In genomic region chr15:65101418-65101890, GRCh38 we compare ENCODE assay signal across 9 cellular contexts. TPM values are rescaled to one million over a fixed set of nuclear protein-coding genes. Genes with fewer than 3 reads are reported as not detected.
DNase-seq lines count a peak whose midpoint lies in the region; ATAC-seq and TF ChIP-seq lines count a peak whose summit lies in the region.
"Had no signal": no experiment of that assay in that cellular context is flagged by ENCODE, and none has a peak within 500 bp of the region (broad histone marks: within the 10 kb centered on the region; RNA-seq: fewer than 3 reads in every experiment).

No MANE protein-coding gene starts in this region.

- H3K27me3 ChIP-seq in dorsolateral prefrontal cortex (no peaks in the 10 kb centered on the region), left lung (no peaks in the 10 kb centered on the region)

- H3K4me3 ChIP-seq in dorsolateral prefrontal cortex = peak overlapping the region in 3 of 59 donors; percentile 8 to 37 (median 16)
- no peak overlapping the region for H3K4me3 ChIP-seq in left lung

- DNase-seq in COLO668 (lab: John Stamatoyannopoulos, UW; ENCODE audit: unreplicated experiment) (peak; percentile 26), HT1080 (ENCODE audit: low read depth) (peak; percentile 40), dorsolateral prefrontal cortex (peak in 9 of 10 donors; percentile 44 to 81 (median 68)), left lung (peak in 1 of 2 donors; percentile 63), GF-D8 (lab: John Stamatoyannopoulos, UW) (no peak)
- DNase-seq in stimulated activated CD8-positive, alpha-beta memory T cell treated with anti-CD3 and anti-CD28 coated beads, Interleukin-12 subunit alpha, Interleukin-12 subunit beta, amount 100 ng/mL, for 24 hours (ENCODE audit: extremely low read depth) = peak; percentile 7

- H3K4me1 ChIP-seq in left lung = no peaks in the 10 kb centered on the region

- no peaks in the 10 kb centered on the region for H3K9me3 ChIP-seq in left lung

- ATAC-seq in left lung (peak; percentile 91), HG02973 (IDR thresholded peaks at IDR 0.05; ENCODE audit: unreplicated experiment) (no peak)

- H3K27ac ChIP-seq in VCaP (no peak overlapping the region), dorsolateral prefrontal cortex (peak overlapping the region in 2 of 59 donors; percentile 3 to 28), left lung (no peak overlapping the region)

- TF ChIP-seq CTCF in VCaP (conservative IDR thresholded peaks at IDR 0.05) = peak; percentile 66
- TF ChIP-seq CTCF in dorsolateral prefrontal cortex (IDR thresholded peaks at IDR 0.05 in 54 of 56, conservative IDR thresholded peaks at IDR 0.05 in 2 of 56; ENCODE audit: low read depth in 1 of 56, partially characterized antibody in 56 of 56) = peak; percentile 54 to 87 (median 74)
- TF ChIP-seq CTCF in left lung (IDR thresholded peaks at IDR 0.05) = peak; percentile 68 to 79

- H3K36me3 ChIP-seq in left lung = peaks cover 3 to 82% of the 10 kb centered on the region in 2 donors

- intact Hi-C loops in dorsolateral prefrontal cortex (cut with DNase I) = loop anchor here in 1 of 2 donors (5.0 kb wide), 1 partner anchor 49 kb away; no protein-coding TSS in a partner anchor
- intact Hi-C loops in left lung (cut with DNase I) = no loop called here

RNA-seq across cellular contexts. Expression of gene UBAP1L, which starts 13.5 kb away (rescaled TPM):
- total RNA-seq in HT1080 (2014; rRNA removed; shearing (Covaris generic)) = 0.37 and 0.47 TPM in 2 replicates
- 0.05 and 0.10 TPM in 2 replicates for polyA plus RNA-seq in HT1080 (2015; cell fraction: cytosol; rRNA removed)
- polyA plus RNA-seq in HT1080 (2015; cell fraction: nucleus; rRNA removed) = 1.5 and 2.3 TPM in 2 replicates
- total RNA-seq in dorsolateral prefrontal cortex (10 to 100 TPM; 22.1 to 53.1 (median 36.5) TPM), left lung (1 to 10 TPM; 2.7 to 3.8 TPM)

RNA-seq across cellular contexts. Expression of gene KBTBD13, which starts 24.9 kb away (rescaled TPM):
- total RNA-seq in HT1080 (2014; rRNA removed; shearing (Covaris generic)) = not detected in 2 replicates
- not detected in 2 replicates for polyA plus RNA-seq in HT1080 (2015; cell fraction: cytosol; rRNA removed)
- polyA plus RNA-seq in HT1080 (2015; cell fraction: nucleus; rRNA removed) = not detected in 2 replicates
- under 1 TPM in 4 of 120 experiments, not detected in 116; 0.13 to 0.17 (median 0.15) TPM for total RNA-seq in dorsolateral prefrontal cortex
- total RNA-seq in left lung = under 1 TPM in 1 of 2 donors, not detected in 1; 0.18 TPM
- total RNA-seq: subcutaneous adipose tissue had no signal

RNA-seq across cellular contexts. Expression of gene PDCD7, which starts 32.2 kb away (rescaled TPM):
- 15.4 and 16.4 TPM in 2 replicates for total RNA-seq in HT1080 (2014; rRNA removed; shearing (Covaris generic))
- polyA plus RNA-seq in HT1080 (2015; cell fraction: cytosol; rRNA removed) = 21.8 and 23.8 TPM in 2 replicates
- polyA plus RNA-seq in HT1080 (2015; cell fraction: nucleus; rRNA removed) = 25.2 and 26.5 TPM in 2 replicates
- total RNA-seq in dorsolateral prefrontal cortex = 10 to 100 TPM; 30.9 to 71.7 (median 44.6) TPM
- 10 to 100 TPM; 15.8 to 18.8 TPM for total RNA-seq in left lung

RNA-seq across cellular contexts. Expression of gene RASL12, which starts 33.7 kb away (rescaled TPM):
- not detected in 2 replicates for total RNA-seq in HT1080 (2014; rRNA removed; shearing (Covaris generic))
- not detected in 2 replicates for polyA plus RNA-seq in HT1080 (2015; cell fraction: cytosol; rRNA removed)
- not detected in 2 replicates for polyA plus RNA-seq in HT1080 (2015; cell fraction: nucleus; rRNA removed)
- total RNA-seq in dorsolateral prefrontal cortex (10 to 100 TPM in 82 of 120 experiments, 1 to 10 TPM in 38; 3.5 to 40.4 (median 12.5) TPM), left lung (10 to 100 TPM; 23.8 to 24.3 TPM)

RNA-seq across cellular contexts. Expression of gene SLC51B, which starts 56.3 kb away (rescaled TPM):
- not detected in 2 replicates for total RNA-seq in HT1080 (2014; rRNA removed; shearing (Covaris generic))
- polyA plus RNA-seq in HT1080 (2015; cell fraction: cytosol; rRNA removed) = not detected in 2 replicates
- polyA plus RNA-seq in HT1080 (2015; cell fraction: nucleus; rRNA removed) = not detected in 2 replicates
- total RNA-seq in dorsolateral prefrontal cortex (not detected), left lung (1 to 10 TPM in 1 of 2 donors, under 1 TPM in 1; 0.39 to 2.7 TPM)
- total RNA-seq: subcutaneous adipose tissue had no signal

Comparison
In these comparisons a context has a peak if more than half of its experiments do, and no peak if none do; other contexts are left out.
1. RNA of gene UBAP1L, which starts 13.5 kb away (total RNA-seq): 22.1 to 53.1 TPM in dorsolateral prefrontal cortex; 2.7 to 3.8 TPM in left lung and 0.37 to 0.47 TPM in HT1080; every median in the first group is over 4 times any median in the second.
2. Peak in every context shown above with its lines, with median percentiles within 50 percentile points of each other: CTCF ChIP-seq.